Comparison of ENCODE assay signal across 8 cellular contexts in the genomic region with DNA sequence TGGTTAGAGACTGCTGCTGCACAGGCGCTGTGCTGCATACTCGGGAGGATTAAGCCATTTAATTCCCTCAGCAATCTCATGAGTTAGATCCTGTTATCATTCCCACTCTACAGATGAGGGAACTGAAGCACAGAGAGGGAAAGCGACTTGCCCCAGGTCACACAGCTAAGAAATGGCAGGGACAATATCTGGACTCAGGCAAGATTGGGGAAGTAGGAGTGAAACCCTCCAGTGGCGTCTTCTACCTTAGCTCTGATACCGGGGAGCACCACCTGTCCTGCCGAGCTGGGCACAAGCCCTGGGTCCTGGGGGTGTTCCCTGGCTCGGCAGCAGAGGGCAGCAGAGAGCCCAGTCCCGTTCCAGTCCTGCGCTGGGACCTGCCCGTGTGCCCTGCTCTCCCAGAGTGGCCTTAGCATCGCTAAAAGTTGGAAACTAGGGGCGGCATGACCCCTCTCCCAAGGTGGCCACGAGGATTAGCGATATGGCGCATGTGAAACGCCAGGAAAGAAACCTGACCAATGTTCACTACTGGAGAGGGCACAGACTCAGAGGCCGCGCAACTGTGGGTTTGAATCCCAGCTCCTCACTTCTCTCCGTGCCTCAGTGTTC. TPM values are rescaled to one million over a fixed set of nuclear protein-coding genes. Genes with fewer than 3 reads are reported as not detected.
DNase-seq lines count a peak whose midpoint lies in the region; ATAC-seq and TF ChIP-seq lines count a peak whose summit lies in the region.

No MANE protein-coding gene starts in this region.

- no peaks in the 10 kb centered on the region for H3K36me3 Mint-ChIP-seq in activated CD4-positive, alpha-beta T cell treated with anti-CD3 and anti-CD28 coated beads for 36 hours (ENCODE audit: low read depth)

- H3K4me3 ChIP-seq in BLaER1 (peak overlapping the region; percentile 64; the same call in 1 of the 2 replicates), choroid plexus epithelial cell (ENCODE audit: low read depth, low read length) (no peak overlapping the region)

- CTCF ChIA-PET in activated CD4-positive, alpha-beta T cell treated with anti-CD3 and anti-CD28 coated beads for 36 hours (lab: Charles Lee), result interaction anchor here (0.5 to 2.6 kb wide), 31 partner anchors 8 to 1184 kb away, joined by 3 to 40 read pairs (median 4); a partner anchor contains a TSS

- peak; percentile 4 for DNase-seq in NCI-H2227 treated with DMSO at 0.1 percent for 48 hours (lab: John Stamatoyannopoulos, UW)
- DNase-seq in activated CD4-positive, alpha-beta T cell treated with anti-CD3 and anti-CD28 coated beads for 36 hours, result peak; percentile 90
- peak; percentile 58 for DNase-seq in choroid plexus epithelial cell (ENCODE audit: low read depth)
- peak; percentile 58 to 79 for DNase-seq in lung microvascular endothelial cell (ENCODE audit: low read depth in 2 of 2)
- DNase-seq in stimulated activated CD8-positive, alpha-beta memory T cell treated with anti-CD3 and anti-CD28 coated beads, Interleukin-4, amount 100 ng/mL, for 1 hour (ENCODE audit: low read depth in 2 of 2, low spot score in 1 of 2), result peak; percentile 50 to 61

- peak overlapping the region; percentile 76 for H3K27ac ChIP-seq in BLaER1

- H3K9ac ChIP-seq in BLaER1, result peak overlapping the region; percentile 64; the same call in 1 of the 2 replicates

- H3K27me3 Mint-ChIP-seq in activated CD4-positive, alpha-beta T cell treated with anti-CD3 and anti-CD28 coated beads for 36 hours, result peaks cover 23% of the 10 kb centered on the region

- no peaks in the 10 kb centered on the region for H3K9me3 Mint-ChIP-seq in activated CD4-positive, alpha-beta T cell treated with anti-CD3 and anti-CD28 coated beads for 36 hours (ENCODE audit: low read depth)

- peak; percentile 97 for TF ChIP-seq CTCF in choroid plexus epithelial cell (conservative IDR thresholded peaks at IDR 0.05; ENCODE audit: low read depth, low read length)

- H3K4me2 ChIP-seq in BLaER1, result peak overlapping the region; percentile 94

- H4K20me1 ChIP-seq in BLaER1, result 0 out of 2 replicates have a peak, but pooled peaks cover 9% of the 10 kb centered on the region

- H3K4me1 Mint-ChIP-seq in activated CD4-positive, alpha-beta T cell treated with anti-CD3 and anti-CD28 coated beads for 36 hours, result peaks cover 27% of the 10 kb centered on the region

- H3K27me3 ChIP-seq in BLaER1, result peaks cover 13% of the 10 kb centered on the region

- no peaks in the 10 kb centered on the region for H3K9me3 ChIP-seq in BLaER1

- no peaks in the 10 kb centered on the region; the same call in 1 of the 2 replicates for H3K36me3 ChIP-seq in BLaER1

- no peak overlapping the region for H3K4me3 Mint-ChIP-seq in activated CD4-positive, alpha-beta T cell treated with anti-CD3 and anti-CD28 coated beads for 36 hours

- intact Hi-C loops in activated CD4-positive, alpha-beta T cell treated with anti-CD3 and anti-CD28 coated beads for 36 hours (cut with DNase I, micrococcal nuclease), result loop anchor here (1.0 to 10.0 kb wide), 5 partner anchors 95 to 1217 kb away; a partner anchor contains a TSS

- ATAC-seq in GM21825 (IDR thresholded peaks at IDR 0.05; ENCODE audit: unreplicated experiment), result peak; percentile 36
- ATAC-seq in activated CD4-positive, alpha-beta T cell treated with anti-CD3 and anti-CD28 coated beads for 36 hours, result peak; percentile 31
- ATAC-seq in GM21737 (IDR thresholded peaks at IDR 0.05; ENCODE audit: unreplicated experiment), result no peak

- no peak overlapping the region for H3K27ac Mint-ChIP-seq in activated CD4-positive, alpha-beta T cell treated with anti-CD3 and anti-CD28 coated beads for 36 hours

- peaks cover 47% of the 10 kb centered on the region for H3K4me1 ChIP-seq in BLaER1

- POLR2A ChIA-PET in activated CD4-positive, alpha-beta T cell treated with anti-CD3 and anti-CD28 coated beads for 36 hours (lab: Charles Lee), result interaction anchor here (0.6 to 1.3 kb wide), 3 partner anchors 16 to 159 kb away, joined by 3 to 4 read pairs (median 3); no protein-coding TSS in a partner anchor

RNA-seq across cellular contexts. Expression of a gene that starts 20.5 kb away (rescaled TPM):
- total RNA-seq in activated CD4-positive, alpha-beta T cell treated with anti-CD3 and anti-CD28 coated beads for 36 hours, result 10 to 100 TPM; 22.5 to 24.2 TPM
- 40.1 and 43.1 TPM in 2 replicates for total RNA-seq in lung microvascular endothelial cell

RNA-seq across cellular contexts. Expression of a gene that starts 21.9 kb away (rescaled TPM):
- total RNA-seq in activated CD4-positive, alpha-beta T cell treated with anti-CD3 and anti-CD28 coated beads for 36 hours, result 1 to 10 TPM; 3.9 to 4.5 TPM
- total RNA-seq in lung microvascular endothelial cell, result under 0.01 TPM in 1 of 2 replicates, not detected in the other

RNA-seq across cellular contexts. Expression of a gene that starts 34.3 kb away (rescaled TPM):
- total RNA-seq in activated CD4-positive, alpha-beta T cell treated with anti-CD3 and anti-CD28 coated beads for 36 hours, result 1 to 10 TPM in 1 of 2 experiments, under 1 TPM in 1; 0.86 to 1.1 TPM
- under 0.01 and 0.20 TPM in 2 replicates for total RNA-seq in lung microvascular endothelial cell

RNA-seq across cellular contexts. Expression of a gene that starts 43.9 kb away (rescaled TPM):
- 10 to 100 TPM; 43.4 to 51.3 TPM for total RNA-seq in activated CD4-positive, alpha-beta T cell treated with anti-CD3 and anti-CD28 coated beads for 36 hours
- 10.0 and 14.5 TPM in 2 replicates for total RNA-seq in lung microvascular endothelial cell

Comparison
In these comparisons a context has a peak if more than half of its experiments do, and no peak if none do; other contexts are left out.
1. DNase-seq: peak in every context shown above with its lines; median percentile 90 in activated CD4-positive, alpha-beta T cell treated with anti-CD3 and anti-CD28 coated beads for 36 hours; 68 in lung microvascular endothelial cell; 58 in choroid plexus epithelial cell; 56 in stimulated activated CD8-positive, alpha-beta memory T cell treated with anti-CD3 and anti-CD28 coated beads, Interleukin-4, amount 100 ng/mL, for 1 hour; 4 in NCI-H2227 treated with DMSO at 0.1 percent for 48 hours.